In the genomic region with DNA sequence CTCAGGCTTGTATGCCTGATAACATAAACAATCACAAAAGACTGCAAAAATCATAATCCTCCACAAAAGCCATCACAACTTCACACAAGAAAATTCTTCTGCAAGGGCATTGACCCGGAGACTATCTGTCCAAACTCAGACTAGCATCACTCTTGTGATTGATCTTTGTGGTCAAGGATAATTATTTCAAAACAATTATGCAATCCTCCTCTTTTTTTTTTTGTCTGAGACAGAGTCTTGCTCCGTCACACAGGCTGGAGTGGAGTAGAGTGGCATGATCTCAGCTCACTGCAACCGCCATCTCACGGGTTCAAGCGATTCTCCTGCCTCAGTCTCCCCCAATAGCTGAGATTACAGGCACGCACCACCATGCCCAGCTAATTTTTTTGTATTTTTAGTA, we compare ENCODE assay signal across 2 cellular contexts.
TF ChIP-seq lines count a peak whose summit lies in the region.

No MANE protein-coding gene starts in this region.

TF ChIP-seq in SK-N-SH, 30 proteins besides CTCF, POLR2A, EP300 and RAD21 (continued from another document):
- TF ChIP-seq, protein P1, sequence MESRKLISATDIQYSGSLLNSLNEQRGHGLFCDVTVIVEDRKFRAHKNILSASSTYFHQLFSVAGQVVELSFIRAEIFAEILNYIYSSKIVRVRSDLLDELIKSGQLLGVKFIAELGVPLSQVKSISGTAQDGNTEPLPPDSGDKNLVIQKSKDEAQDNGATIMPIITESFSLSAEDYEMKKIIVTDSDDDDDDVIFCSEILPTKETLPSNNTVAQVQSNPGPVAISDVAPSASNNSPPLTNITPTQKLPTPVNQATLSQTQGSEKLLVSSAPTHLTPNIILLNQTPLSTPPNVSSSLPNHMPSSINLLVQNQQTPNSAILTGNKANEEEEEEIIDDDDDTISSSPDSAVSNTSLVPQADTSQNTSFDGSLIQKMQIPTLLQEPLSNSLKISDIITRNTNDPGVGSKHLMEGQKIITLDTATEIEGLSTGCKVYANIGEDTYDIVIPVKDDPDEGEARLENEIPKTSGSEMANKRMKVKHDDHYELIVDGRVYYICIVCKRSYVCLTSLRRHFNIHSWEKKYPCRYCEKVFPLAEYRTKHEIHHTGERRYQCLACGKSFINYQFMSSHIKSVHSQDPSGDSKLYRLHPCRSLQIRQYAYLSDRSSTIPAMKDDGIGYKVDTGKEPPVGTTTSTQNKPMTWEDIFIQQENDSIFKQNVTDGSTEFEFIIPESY (IDR thresholded peaks at IDR 0.05; ENCODE audit: borderline replicate concordance, low read depth), result no peak
- TF ChIP-seq NFIC (IDR thresholded peaks at IDR 0.05; ENCODE audit: borderline replicate concordance), result no peak
- no peak for TF ChIP-seq TCF12 (IDR thresholded peaks at IDR 0.05)
- no peak for TF ChIP-seq GATA2 (CRISPR knock-in tag; IDR thresholded peaks at IDR 0.05)
- TF ChIP-seq MXI1 (IDR thresholded peaks at IDR 0.05; ENCODE audit: low read depth, low read length), result no peak
- TF ChIP-seq RCOR1 (IDR thresholded peaks at IDR 0.05; ENCODE audit: low read length), result no peak
- TF ChIP-seq, protein P2, sequence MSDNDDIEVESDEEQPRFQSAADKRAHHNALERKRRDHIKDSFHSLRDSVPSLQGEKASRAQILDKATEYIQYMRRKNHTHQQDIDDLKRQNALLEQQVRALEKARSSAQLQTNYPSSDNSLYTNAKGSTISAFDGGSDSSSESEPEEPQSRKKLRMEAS (IDR thresholded peaks at IDR 0.05; ENCODE audit: low read depth), result no peak
- TF ChIP-seq, protein P3, sequence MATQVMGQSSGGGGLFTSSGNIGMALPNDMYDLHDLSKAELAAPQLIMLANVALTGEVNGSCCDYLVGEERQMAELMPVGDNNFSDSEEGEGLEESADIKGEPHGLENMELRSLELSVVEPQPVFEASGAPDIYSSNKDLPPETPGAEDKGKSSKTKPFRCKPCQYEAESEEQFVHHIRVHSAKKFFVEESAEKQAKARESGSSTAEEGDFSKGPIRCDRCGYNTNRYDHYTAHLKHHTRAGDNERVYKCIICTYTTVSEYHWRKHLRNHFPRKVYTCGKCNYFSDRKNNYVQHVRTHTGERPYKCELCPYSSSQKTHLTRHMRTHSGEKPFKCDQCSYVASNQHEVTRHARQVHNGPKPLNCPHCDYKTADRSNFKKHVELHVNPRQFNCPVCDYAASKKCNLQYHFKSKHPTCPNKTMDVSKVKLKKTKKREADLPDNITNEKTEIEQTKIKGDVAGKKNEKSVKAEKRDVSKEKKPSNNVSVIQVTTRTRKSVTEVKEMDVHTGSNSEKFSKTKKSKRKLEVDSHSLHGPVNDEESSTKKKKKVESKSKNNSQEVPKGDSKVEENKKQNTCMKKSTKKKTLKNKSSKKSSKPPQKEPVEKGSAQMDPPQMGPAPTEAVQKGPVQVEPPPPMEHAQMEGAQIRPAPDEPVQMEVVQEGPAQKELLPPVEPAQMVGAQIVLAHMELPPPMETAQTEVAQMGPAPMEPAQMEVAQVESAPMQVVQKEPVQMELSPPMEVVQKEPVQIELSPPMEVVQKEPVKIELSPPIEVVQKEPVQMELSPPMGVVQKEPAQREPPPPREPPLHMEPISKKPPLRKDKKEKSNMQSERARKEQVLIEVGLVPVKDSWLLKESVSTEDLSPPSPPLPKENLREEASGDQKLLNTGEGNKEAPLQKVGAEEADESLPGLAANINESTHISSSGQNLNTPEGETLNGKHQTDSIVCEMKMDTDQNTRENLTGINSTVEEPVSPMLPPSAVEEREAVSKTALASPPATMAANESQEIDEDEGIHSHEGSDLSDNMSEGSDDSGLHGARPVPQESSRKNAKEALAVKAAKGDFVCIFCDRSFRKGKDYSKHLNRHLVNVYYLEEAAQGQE (IDR thresholded peaks at IDR 0.05; ENCODE audit: low read depth, low read length), result no peak
- no peak for TF ChIP-seq MEF2A (IDR thresholded peaks at IDR 0.05; ENCODE audit: borderline replicate concordance, low read depth)
- TF ChIP-seq TAF1 (IDR thresholded peaks at IDR 0.05; ENCODE audit: borderline replicate concordance, low read depth, low read length), result no peak
- TF ChIP-seq TEAD4 (IDR thresholded peaks at IDR 0.05; ENCODE audit: borderline replicate concordance, insufficient read depth), result no peak
- TF ChIP-seq YY1 (IDR thresholded peaks at IDR 0.05; ENCODE audit: low read depth), result no peak
- TF ChIP-seq ELF1 (IDR thresholded peaks at IDR 0.05), result no peak
- TF ChIP-seq JUND (IDR thresholded peaks at IDR 0.05), result no peak
- TF ChIP-seq, protein P4, sequence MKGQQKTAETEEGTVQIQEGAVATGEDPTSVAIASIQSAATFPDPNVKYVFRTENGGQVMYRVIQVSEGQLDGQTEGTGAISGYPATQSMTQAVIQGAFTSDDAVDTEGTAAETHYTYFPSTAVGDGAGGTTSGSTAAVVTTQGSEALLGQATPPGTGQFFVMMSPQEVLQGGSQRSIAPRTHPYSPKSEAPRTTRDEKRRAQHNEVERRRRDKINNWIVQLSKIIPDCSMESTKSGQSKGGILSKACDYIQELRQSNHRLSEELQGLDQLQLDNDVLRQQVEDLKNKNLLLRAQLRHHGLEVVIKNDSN (IDR thresholded peaks at IDR 0.05; ENCODE audit: borderline replicate concordance, low read depth), result no peak
- no peak for TF ChIP-seq FOSL2 (IDR thresholded peaks at IDR 0.05; ENCODE audit: borderline replicate concordance, low read depth)
- TF ChIP-seq FOXM1 (IDR thresholded peaks at IDR 0.05; ENCODE audit: low read depth), result no peak
- no peak for TF ChIP-seq SMC3 (IDR thresholded peaks at IDR 0.05; ENCODE audit: low read depth, low read length)
- TF ChIP-seq, protein P5, sequence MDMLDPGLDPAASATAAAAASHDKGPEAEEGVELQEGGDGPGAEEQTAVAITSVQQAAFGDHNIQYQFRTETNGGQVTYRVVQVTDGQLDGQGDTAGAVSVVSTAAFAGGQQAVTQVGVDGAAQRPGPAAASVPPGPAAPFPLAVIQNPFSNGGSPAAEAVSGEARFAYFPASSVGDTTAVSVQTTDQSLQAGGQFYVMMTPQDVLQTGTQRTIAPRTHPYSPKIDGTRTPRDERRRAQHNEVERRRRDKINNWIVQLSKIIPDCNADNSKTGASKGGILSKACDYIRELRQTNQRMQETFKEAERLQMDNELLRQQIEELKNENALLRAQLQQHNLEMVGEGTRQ (IDR thresholded peaks at IDR 0.05; ENCODE audit: borderline replicate concordance, low read depth, low read length), result no peak

TF ChIP-seq in GM23338, 12 proteins besides CTCF, POLR2A, EP300 and RAD21 (continued from another document):
- no peak for TF ChIP-seq STAT1 (IDR thresholded peaks at IDR 0.05; ENCODE audit: unreplicated experiment)
